In genomic region chr6:25302677-25303128, GRCh38 we compare ENCODE assay signal across 11 cellular contexts. TPM values are rescaled to one million over a fixed set of nuclear protein-coding genes. Genes with fewer than 3 reads are reported as not detected.
DNase-seq lines count a peak whose midpoint lies in the region; TF ChIP-seq lines count a peak whose summit lies in the region.
"Had no signal": no experiment of that assay in that cellular context is flagged by ENCODE, and none has a peak within 500 bp of the region (broad histone marks: within the 10 kb centered on the region; RNA-seq: fewer than 3 reads in every experiment).

No MANE protein-coding gene starts in this region.

- peak overlapping the region; percentile 59 for H3K27ac ChIP-seq in colonic mucosa
- peak overlapping the region; percentile 13 for H3K27ac ChIP-seq in muscle layer of duodenum (ENCODE audit: low read length)
- H3K27ac ChIP-seq: neutrophil had no signal

- H3K9me3 ChIP-seq in Caco-2 (no peaks in the 10 kb centered on the region), colonic mucosa (no peaks in the 10 kb centered on the region), muscle layer of duodenum (ENCODE audit: control insufficient read depth in 1 of 2, low read length in 2 of 2) (no peaks in the 10 kb centered on the region)
- H3K9me3 ChIP-seq: MG63, neutrophil had no signal

- H3K4me1 Mint-ChIP-seq in Caco-2 (ENCODE audit: low read depth, unreplicated experiment) (peaks cover 17% of the 10 kb centered on the region), nephron progenitor cell (peaks cover 10% of the 10 kb centered on the region)

- H3K4me1 ChIP-seq in Caco-2 (peaks cover 27% of the 10 kb centered on the region), colonic mucosa (peaks cover 7% of the 10 kb centered on the region), muscle layer of duodenum (ENCODE audit: control insufficient read depth in 1 of 2, insufficient read depth in 2 of 2, low read length in 2 of 2) (peaks cover 2 to 3% of the 10 kb centered on the region in 2 donors)

- H3K4me3 ChIP-seq in Caco-2 (ENCODE audit: low read depth, low read length) (no peak overlapping the region), colonic mucosa (no peak overlapping the region), muscle layer of duodenum (ENCODE audit: low read depth in 1 of 2, low read length in 2 of 2) (no peak overlapping the region)
- H3K4me3 ChIP-seq: MG63 had no signal

- BruUV-seq in Caco-2 (replicated peaks; lab: Mats Ljungman, UMichigan): no TSS peak

- H3K27ac Mint-ChIP-seq in Caco-2 (ENCODE audit: unreplicated experiment): no peak overlapping the region
- H3K27ac Mint-ChIP-seq in nephron progenitor cell: no peak overlapping the region

- H3K4me3 Mint-ChIP-seq in Caco-2 (ENCODE audit: unreplicated experiment): peak overlapping the region; percentile 41
- no peak overlapping the region for H3K4me3 Mint-ChIP-seq in nephron progenitor cell

- no peaks in the 10 kb centered on the region for H3K36me3 Mint-ChIP-seq in Caco-2 (ENCODE audit: insufficient read depth, unreplicated experiment)
- no peaks in the 10 kb centered on the region for H3K36me3 Mint-ChIP-seq in nephron progenitor cell (ENCODE audit: low read depth)

- DNase-seq in Caco-2: no peak
- DNase-seq in NCI-H146 (lab: John Stamatoyannopoulos, UW): peak; percentile 78
- no peak for DNase-seq in colonic mucosa
- no peak for DNase-seq in NCI-H526 (lab: John Stamatoyannopoulos, UW)
- no peak for DNase-seq in germinal center (ENCODE audit: low spot score)
- DNase-seq in stimulated activated naive CD4-positive, alpha-beta T cell (lab: John Stamatoyannopoulos, UW): no peak
- no peak for DNase-seq in nephron progenitor cell
- DNase-seq: cortex of kidney, MG63 had no signal

- intact Hi-C loops in Caco-2 (cut with micrococcal nuclease; ENCODE audit: unreplicated experiment) (no loop called here), colonic mucosa (cut with DNase I) (no loop called here)

- H3K36me3 ChIP-seq in Caco-2 (ENCODE audit: control insufficient read depth, insufficient read depth, low read length): no peaks in the 10 kb centered on the region
- H3K36me3 ChIP-seq in colonic mucosa: no peaks in the 10 kb centered on the region
- no peaks in the 10 kb centered on the region for H3K36me3 ChIP-seq in muscle layer of duodenum (ENCODE audit: control insufficient read depth in 1 of 2, insufficient read depth in 2 of 2, low read length in 2 of 2)
- H3K36me3 ChIP-seq: MG63, neutrophil had no signal

- H3K9me3 Mint-ChIP-seq in Caco-2 (ENCODE audit: unreplicated experiment) (no peaks in the 10 kb centered on the region), nephron progenitor cell (peaks cover 8% of the 10 kb centered on the region)

- no peak for TF ChIP-seq CTCF in Caco-2 (IDR thresholded peaks at IDR 0.05; ENCODE audit: insufficient read depth in 1 of 2, low read depth in 1 of 2, low read length in 1 of 2, severe bottlenecking in 1 of 2, unreplicated experiment in 1 of 2)
- no peak for TF ChIP-seq CTCF in colonic mucosa (IDR thresholded peaks at IDR 0.05)
- no peak for TF ChIP-seq CTCF in nephron progenitor cell (IDR thresholded peaks at IDR 0.05)

- H3K9ac ChIP-seq in colonic mucosa (ENCODE audit: low read depth in 2 of 2, low read length in 2 of 2): peak overlapping the region in 1 of 2 donors; percentile 19

- H3K27me3 ChIP-seq in Caco-2 (replicated peaks; ENCODE audit: control insufficient read depth, insufficient read depth, low read length) (no peaks in the 10 kb centered on the region), colonic mucosa (no peaks in the 10 kb centered on the region), muscle layer of duodenum (ENCODE audit: low read depth, low read length) (no peaks in the 10 kb centered on the region)
- H3K27me3 ChIP-seq: MG63, neutrophil had no signal

- POLR2A ChIA-PET in Caco-2 (lab: Charles Lee): no interaction called here

- no peaks in the 10 kb centered on the region for H3K27me3 Mint-ChIP-seq in Caco-2 (ENCODE audit: insufficient read depth, unreplicated experiment)
- H3K27me3 Mint-ChIP-seq in nephron progenitor cell (ENCODE audit: low read depth, poor library complexity): peaks cover 3% of the 10 kb centered on the region

- CTCF ChIA-PET in Caco-2 (lab: Charles Lee): no interaction called here

RNA-seq across cellular contexts. Expression of gene CARMIL1, which starts 23.5 kb away (rescaled TPM):
- total RNA-seq in Caco-2 (2022): 25.9 and 26.5 TPM in 2 replicates
- 10 to 100 TPM; 38.6 to 50.2 TPM for total RNA-seq in colonic mucosa
